In genomic region chr19:16801599-16801998, GRCh38 we compare ENCODE assay signal across 14 cellular contexts. TPM values are rescaled to one million over a fixed set of nuclear protein-coding genes. Genes with fewer than 3 reads are reported as not detected.
A peak's percentile ranks its signal among the peaks of the same experiment; 100 is the strongest.
DNase-seq lines count a peak whose midpoint lies in the region; ATAC-seq and TF ChIP-seq lines count a peak whose summit lies in the region.
"Had no signal": no experiment of that assay in that cellular context is flagged by ENCODE, and none has a peak within 500 bp of the region (broad histone marks: within the 10 kb centered on the region; RNA-seq: fewer than 3 reads in every experiment).

No MANE protein-coding gene starts in this region.

- BruUV-seq in mammary epithelial cell (replicated peaks; lab: Mats Ljungman, UMichigan) = no TSS peak

- no peak overlapping the region for H3K4ac ChIP-seq in mesenchymal stem cell (ENCODE audit: low read depth in 1 of 2, low read length in 2 of 2)

- H3K14ac ChIP-seq in mesenchymal stem cell (ENCODE audit: low read length in 2 of 2) = no peak overlapping the region

- DNase-seq in Daoy (ENCODE audit: low read depth) = peak; percentile 87
- DNase-seq in MV-4-11 (lab: John Stamatoyannopoulos, UW) = peak; percentile 67
- peak; percentile 27 for DNase-seq in mammary epithelial cell
- DNase-seq in mesenchymal stem cell = peak; percentile 51
- DNase-seq in T-helper 17 cell = no peak
- no peak for DNase-seq in T-helper 2 cell treated with Interferon-gamma antibody and Interleukin-4, amounts not matched to agents 5 μg/mL and 100 μg/mL, for 36 hours (ENCODE audit: low spot score)
- DNase-seq in left ventricle myocardium superior = no peak
- DNase-seq in natural killer cell treated with Interleukin-12 subunit alpha and Interleukin-12 subunit beta and Interleukin-15 and Interleukin-18, amount 100 ng/mL, for 72 hours (ENCODE audit: low spot score) = no peak
- DNase-seq: activated CD8-positive, alpha-beta T cell treated with anti-CD3 and anti-CD28 coated beads for 36 hours; activated naive CD4-positive, alpha-beta T cell treated with anti-CD3 and anti-CD28 coated beads, Interleukin-2, amount 50 U/mL, for 16 hours; CD4-positive, alpha-beta memory T cell; naive B cell; T-helper 1 cell had no signal

- no peak overlapping the region for H3K23ac ChIP-seq in mesenchymal stem cell (ENCODE audit: low read length in 2 of 2)

- H3K27ac Mint-ChIP-seq in T-helper 17 cell = no peak overlapping the region
- H3K27ac Mint-ChIP-seq in T-helper 2 cell treated with Interferon-gamma antibody and Interleukin-4, amounts not matched to agents 5 μg/mL and 100 μg/mL, for 36 hours = no peak overlapping the region
- no peak overlapping the region for H3K27ac Mint-ChIP-seq in natural killer cell treated with Interleukin-12 subunit alpha and Interleukin-12 subunit beta and Interleukin-15 and Interleukin-18, amount 100 ng/mL, for 72 hours
- H3K27ac Mint-ChIP-seq: activated CD8-positive, alpha-beta T cell treated with anti-CD3 and anti-CD28 coated beads for 36 hours; CD4-positive, alpha-beta memory T cell had no signal

- H3K36me3 ChIP-seq in mammary epithelial cell (ENCODE audit: insufficient read depth, low read length) (no peaks in the 10 kb centered on the region), mesenchymal stem cell (ENCODE audit: control insufficient read depth in 1 of 2, insufficient read depth in 2 of 2, low read depth in 1 of 2, low read length in 2 of 2) (no peaks in the 10 kb centered on the region)

- no peak overlapping the region for H3K9ac ChIP-seq in mammary epithelial cell (ENCODE audit: insufficient read depth, low read length)
- no peak overlapping the region for H3K9ac ChIP-seq in mesenchymal stem cell (ENCODE audit: low read length)

- H3K9me3 Mint-ChIP-seq in T-helper 2 cell treated with Interferon-gamma antibody and Interleukin-4, amounts not matched to agents 5 μg/mL and 100 μg/mL, for 36 hours = peaks cover 2% of the 10 kb centered on the region
- no peaks in the 10 kb centered on the region for H3K9me3 Mint-ChIP-seq in natural killer cell treated with Interleukin-12 subunit alpha and Interleukin-12 subunit beta and Interleukin-15 and Interleukin-18, amount 100 ng/mL, for 72 hours
- H3K9me3 Mint-ChIP-seq: activated CD8-positive, alpha-beta T cell treated with anti-CD3 and anti-CD28 coated beads for 36 hours had no signal

- H3K4me3 Mint-ChIP-seq in T-helper 17 cell = no peak overlapping the region
- H3K4me3 Mint-ChIP-seq in T-helper 2 cell treated with Interferon-gamma antibody and Interleukin-4, amounts not matched to agents 5 μg/mL and 100 μg/mL, for 36 hours = no peak overlapping the region
- H3K4me3 Mint-ChIP-seq in natural killer cell treated with Interleukin-12 subunit alpha and Interleukin-12 subunit beta and Interleukin-15 and Interleukin-18, amount 100 ng/mL, for 72 hours = no peak overlapping the region
- H3K4me3 Mint-ChIP-seq: activated CD8-positive, alpha-beta T cell treated with anti-CD3 and anti-CD28 coated beads for 36 hours; CD4-positive, alpha-beta memory T cell had no signal

- dilution Hi-C loops in mammary epithelial cell (cut with HindIII; ENCODE audit: low sequenced_read_pairs) = no loop called here

- H2BK120ac ChIP-seq in mesenchymal stem cell (ENCODE audit: low read depth, low read length) = no peak overlapping the region

- no peak for ATAC-seq in T-helper 17 cell
- ATAC-seq in left ventricle myocardium superior = no peak
- ATAC-seq in natural killer cell treated with Interleukin-12 subunit alpha and Interleukin-12 subunit beta and Interleukin-15 and Interleukin-18, amount 100 ng/mL, for 72 hours = no peak
- ATAC-seq: activated CD8-positive, alpha-beta T cell treated with anti-CD3 and anti-CD28 coated beads for 36 hours had no signal

- no peaks in the 10 kb centered on the region for H3K4me1 Mint-ChIP-seq in T-helper 17 cell
- H3K4me1 Mint-ChIP-seq in T-helper 2 cell treated with Interferon-gamma antibody and Interleukin-4, amounts not matched to agents 5 μg/mL and 100 μg/mL, for 36 hours (ENCODE audit: low read depth) = no peaks in the 10 kb centered on the region
- H3K4me1 Mint-ChIP-seq in natural killer cell treated with Interleukin-12 subunit alpha and Interleukin-12 subunit beta and Interleukin-15 and Interleukin-18, amount 100 ng/mL, for 72 hours (ENCODE audit: low read depth in 2 of 2) = no peaks in the 10 kb centered on the region
- H3K4me1 Mint-ChIP-seq: CD4-positive, alpha-beta memory T cell had no signal

- H3K4me2 ChIP-seq in mammary epithelial cell (ENCODE audit: insufficient read depth, low read depth, low read length) = no peak overlapping the region
- H3K4me2 ChIP-seq in mesenchymal stem cell (ENCODE audit: low read length, poor library complexity, severe bottlenecking) = no peak overlapping the region

- CTCF ChIA-PET in mammary epithelial cell (lab: Charles Lee; ENCODE audit: low non-redundant PET) = no interaction called here

- no peaks in the 10 kb centered on the region for H3K79me2 ChIP-seq in mammary epithelial cell (ENCODE audit: insufficient read depth, low read length)

- no peak for TF ChIP-seq CTCF in mammary epithelial cell (conservative IDR thresholded peaks at IDR 0.05 in 1 of 2, IDR thresholded peaks at IDR 0.05 in 1 of 2; ENCODE audit: extremely low read depth in 1 of 2, insufficient read depth in 1 of 2, low read depth in 1 of 2, low read length in 2 of 2)

- no peak overlapping the region for H3K18ac ChIP-seq in mesenchymal stem cell (ENCODE audit: low read depth in 1 of 2, low read length in 2 of 2)

- no peak overlapping the region for H2BK5ac ChIP-seq in mesenchymal stem cell (ENCODE audit: low read depth, low read length, poor library complexity, severe bottlenecking)

- H3K27me3 ChIP-seq in mammary epithelial cell (ENCODE audit: insufficient read depth, low read length) (no peaks in the 10 kb centered on the region), mesenchymal stem cell (ENCODE audit: control insufficient read depth in 1 of 2, insufficient read depth in 1 of 2, low read length in 2 of 2) (no peaks in the 10 kb centered on the region)

- H2AK5ac ChIP-seq in mesenchymal stem cell (ENCODE audit: low read length, severe bottlenecking) = no peak overlapping the region

- H4K20me1 ChIP-seq in mammary epithelial cell (ENCODE audit: insufficient read depth, low read length) = no peaks in the 10 kb centered on the region

- no peak overlapping the region for H4K91ac ChIP-seq in mesenchymal stem cell (ENCODE audit: low read length)

- H2AFZ ChIP-seq in mammary epithelial cell (ENCODE audit: low read depth, low read length) (no peak overlapping the region), mesenchymal stem cell (ENCODE audit: low read depth, low read length) (no peak overlapping the region)

- H3K4me1 ChIP-seq in mammary epithelial cell (ENCODE audit: insufficient read depth, low read length) (no peaks in the 10 kb centered on the region), mesenchymal stem cell (ENCODE audit: control insufficient read depth, insufficient read depth, low read depth, low read length) (no peaks in the 10 kb centered on the region)

- no peak overlapping the region for H4K8ac ChIP-seq in mesenchymal stem cell (ENCODE audit: low read length)

- H3K9me3 ChIP-seq in mammary epithelial cell (replicated peaks; ENCODE audit: insufficient read depth, low read length) (no peaks in the 10 kb centered on the region), mesenchymal stem cell (ENCODE audit: control insufficient read depth, low read length) (no peaks in the 10 kb centered on the region), T-helper 17 cell (ENCODE audit: control insufficient read depth, low read length, poor library complexity, severe bottlenecking) (no peaks in the 10 kb centered on the region)

- no peaks in the 10 kb centered on the region for H3K79me1 ChIP-seq in mesenchymal stem cell (replicated peaks; ENCODE audit: low read length, poor library complexity, severe bottlenecking)

- H3K4me3 ChIP-seq in mammary epithelial cell (replicated peaks in 1 of 3; ENCODE audit: insufficient read depth in 1 of 3, low read depth in 2 of 3, low read length in 3 of 3) (no peak overlapping the region), mesenchymal stem cell (ENCODE audit: insufficient read depth in 1 of 2, low read depth in 1 of 2, low read length in 2 of 2) (no peak overlapping the region)
- H3K4me3 ChIP-seq: skin epidermis had no signal

- H3K27ac ChIP-seq in mammary epithelial cell (ENCODE audit: insufficient read depth, low read depth, low read length) (no peak overlapping the region), mesenchymal stem cell (ENCODE audit: low read length, poor library complexity, severe bottlenecking) (no peak overlapping the region)
- H3K27ac ChIP-seq: skin epidermis had no signal

- in situ Hi-C loops in mammary epithelial cell (cut with MboI; ENCODE audit: low sequenced_read_pairs in 2 of 2) = no loop called here

- H2BK15ac ChIP-seq in mesenchymal stem cell (ENCODE audit: low read depth, poor library complexity, severe bottlenecking) = no peak overlapping the region

- H2BK12ac ChIP-seq in mesenchymal stem cell (ENCODE audit: low read length in 2 of 2) = no peak overlapping the region

- H3K36me3 Mint-ChIP-seq in T-helper 17 cell (ENCODE audit: low read depth) = no peaks in the 10 kb centered on the region
- no peaks in the 10 kb centered on the region for H3K36me3 Mint-ChIP-seq in T-helper 2 cell treated with Interferon-gamma antibody and Interleukin-4, amounts not matched to agents 5 μg/mL and 100 μg/mL, for 36 hours (ENCODE audit: low read depth)
- no peaks in the 10 kb centered on the region for H3K36me3 Mint-ChIP-seq in natural killer cell treated with Interleukin-12 subunit alpha and Interleukin-12 subunit beta and Interleukin-15 and Interleukin-18, amount 100 ng/mL, for 72 hours

- 70% methylated on average over 7 of the region's 7 CpGs for WGBS in mammary epithelial cell (ENCODE audit: low coverage, missing lambda C conversion rate)
- 58% methylated on average over 6 of the region's 7 CpGs for WGBS in mesenchymal stem cell

- H3K27me3 Mint-ChIP-seq in T-helper 17 cell = no peaks in the 10 kb centered on the region
- H3K27me3 Mint-ChIP-seq in T-helper 2 cell treated with Interferon-gamma antibody and Interleukin-4, amounts not matched to agents 5 μg/mL and 100 μg/mL, for 36 hours (ENCODE audit: low read depth) = no peaks in the 10 kb centered on the region
- H3K27me3 Mint-ChIP-seq in natural killer cell treated with Interleukin-12 subunit alpha and Interleukin-12 subunit beta and Interleukin-15 and Interleukin-18, amount 100 ng/mL, for 72 hours = no peaks in the 10 kb centered on the region
- H3K27me3 Mint-ChIP-seq: activated CD8-positive, alpha-beta T cell treated with anti-CD3 and anti-CD28 coated beads for 36 hours; CD4-positive, alpha-beta memory T cell had no signal

- intact Hi-C loops in mammary epithelial cell (cut with micrococcal nuclease) (no loop called here), left ventricle myocardium superior (cut with micrococcal nuclease) (no loop called here)

RNA-seq across cellular contexts. Expression of gene SIN3B, which starts 27.6 kb away (rescaled TPM):
- 14.3 and 16.5 TPM in 2 replicates for total RNA-seq in Daoy (2014; rRNA removed; shearing (Covaris generic))
- 10 to 100 TPM; 35.5 to 67.2 TPM for total RNA-seq in mammary epithelial cell
- 23.7 TPM for polyA plus RNA-seq in mammary epithelial cell
- polyA minus RNA-seq in mammary epithelial cell = 60.7 TPM
- polyA plus RNA-seq in mesenchymal stem cell (2013, experiment 1 of 2) = 30.8 TPM
- polyA plus RNA-seq in mesenchymal stem cell (2013, experiment 2 of 2) = 28.0 TPM
- total RNA-seq in T-helper 17 cell = 10 to 100 TPM; 61.1 to 69.4 TPM
- total RNA-seq in left ventricle myocardium superior = 26.0 TPM
- 10 to 100 TPM; 33.0 to 53.2 TPM for total RNA-seq in natural killer cell treated with Interleukin-12 subunit alpha and Interleukin-12 subunit beta and Interleukin-15 and Interleukin-18, amount 100 ng/mL, for 72 hours

Comparison
In these comparisons a context has a peak if more than half of its experiments do, and no peak if none do; other contexts are left out.
1. DNase-seq: peak in Daoy (single experiment), MV-4-11 (single experiment), mammary epithelial cell (single experiment) and mesenchymal stem cell (single experiment); none in T-helper 17 cell (0 of 3), T-helper 2 cell treated with Interferon-gamma antibody and Interleukin-4, amounts not matched to agents 5 μg/mL and 100 μg/mL, for 36 hours (single experiment), left ventricle myocardium superior (single experiment) and natural killer cell treated with Interleukin-12 subunit alpha and Interleukin-12 subunit beta and Interleukin-15 and Interleukin-18, amount 100 ng/mL, for 72 hours (single experiment).